In genomic region chr1:45272267-45272666, GRCh38 we compare ENCODE assay signal across 3 cellular contexts. TPM values are rescaled to one million over a fixed set of nuclear protein-coding genes. Genes with fewer than 3 reads are reported as not detected.
"Had no signal": no experiment of that assay in that cellular context is flagged by ENCODE, and none has a peak within 500 bp of the region (broad histone marks: within the 10 kb centered on the region; RNA-seq: fewer than 3 reads in every experiment).

No MANE protein-coding gene starts in this region.

RNA-seq across cellular contexts. Expression of gene HPDL, which starts 54.4 kb away (rescaled TPM):
- total RNA-seq: right atrium auricular region, thoracic aorta had no signal
- polyA plus RNA-seq: neural cell had no signal
